ENCODE assay signal across 8 cellular contexts in the genomic region with DNA sequence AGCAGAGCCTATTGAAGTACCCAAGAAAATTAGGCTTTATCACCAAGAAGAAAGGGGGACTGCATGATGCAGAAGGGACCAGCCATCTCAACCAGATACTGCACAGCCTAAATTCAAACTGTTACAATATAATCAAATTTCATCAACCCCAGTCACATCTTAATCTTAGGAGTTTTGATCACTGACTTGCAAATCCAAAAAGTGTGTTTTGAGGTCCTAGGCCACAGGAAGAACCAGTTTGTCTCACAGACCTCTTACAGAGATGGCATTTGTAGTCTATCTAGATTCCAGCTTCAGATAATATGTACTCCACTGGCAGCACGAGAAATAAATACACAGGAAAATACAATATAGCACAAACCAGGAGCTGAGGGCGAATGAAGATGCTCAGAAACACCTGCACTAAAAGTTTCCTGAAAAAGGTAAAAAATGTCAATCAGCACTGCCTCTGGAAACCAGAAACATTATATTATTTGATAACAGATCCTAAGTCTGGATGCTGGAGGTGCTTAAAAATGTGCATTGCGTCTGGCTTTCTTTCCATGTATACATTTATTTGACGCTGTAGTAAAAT. TPM values are rescaled to one million over a fixed set of nuclear protein-coding genes. Genes with fewer than 3 reads are reported as not detected.
DNase-seq lines count a peak whose midpoint lies in the region; ATAC-seq and TF ChIP-seq lines count a peak whose summit lies in the region.

No MANE protein-coding gene starts in this region.

- no peak overlapping the region for H2BK120ac ChIP-seq in trophoblast cell (ENCODE audit: insufficient read depth, low read length, poor library complexity)

- H3K79me1 ChIP-seq in trophoblast cell (ENCODE audit: low read length) = no peaks in the 10 kb centered on the region

- no peaks in the 10 kb centered on the region for H3K79me2 ChIP-seq in trophoblast cell (ENCODE audit: control insufficient read depth, insufficient read depth, low read length, poor library complexity)

- H3K9me3 ChIP-seq in mucosa of stomach (ENCODE audit: control insufficient read depth, low read length) (no peaks in the 10 kb centered on the region), trophoblast cell (ENCODE audit: insufficient read depth, low read depth, low read length) (no peaks in the 10 kb centered on the region)

- no peak overlapping the region for H3K18ac ChIP-seq in trophoblast cell (ENCODE audit: low read length)

- peaks cover 11% of the 10 kb centered on the region for H3K4me1 ChIP-seq in mucosa of stomach (ENCODE audit: control insufficient read depth, insufficient read depth, low read length)
- H3K4me1 ChIP-seq in trophoblast cell (ENCODE audit: control insufficient read depth in 1 of 2, insufficient read depth in 2 of 2, low read length in 2 of 2) = no peaks in the 10 kb centered on the region

- H3K4me3 Mint-ChIP-seq in stimulated activated naive CD8-positive, alpha-beta T cell treated with anti-CD3 and anti-CD28 coated beads, Interleukin-15, Interleukin-2, amounts not matched to agents 100 ng/mL and 50 ng/mL, for 24 hours = peak overlapping the region; percentile 96

- no peak for ATAC-seq in stimulated activated naive CD8-positive, alpha-beta T cell treated with anti-CD3 and anti-CD28 coated beads, Interleukin-15, Interleukin-2, amounts not matched to agents 100 U/mL and 50 U/mL, for 24 hours
- ATAC-seq in HG03280 (IDR thresholded peaks at IDR 0.05; ENCODE audit: unreplicated experiment) = no peak

- peaks cover 2% of the 10 kb centered on the region for H3K9me3 Mint-ChIP-seq in stimulated activated naive CD8-positive, alpha-beta T cell treated with anti-CD3 and anti-CD28 coated beads, Interleukin-15, Interleukin-2, amounts not matched to agents 100 ng/mL and 50 ng/mL, for 24 hours

- H3K27me3 Mint-ChIP-seq in stimulated activated naive CD8-positive, alpha-beta T cell treated with anti-CD3 and anti-CD28 coated beads, Interleukin-15, Interleukin-2, amounts not matched to agents 100 ng/mL and 50 ng/mL, for 24 hours = no peaks in the 10 kb centered on the region

- no peak overlapping the region for H3K14ac ChIP-seq in trophoblast cell (ENCODE audit: low read length)

- H2BK12ac ChIP-seq in trophoblast cell (ENCODE audit: low read length) = no peak overlapping the region

- H4K91ac ChIP-seq in trophoblast cell (ENCODE audit: low read depth, low read length) = no peak overlapping the region

- peak overlapping the region; percentile 72 for H3K9ac ChIP-seq in mucosa of stomach (ENCODE audit: low read length)
- H3K9ac ChIP-seq in trophoblast cell (ENCODE audit: low read length) = no peak overlapping the region

- H3K36me3 ChIP-seq in mucosa of stomach (ENCODE audit: control insufficient read depth, insufficient read depth, low read length) = no peaks in the 10 kb centered on the region
- H3K36me3 ChIP-seq in trophoblast cell (ENCODE audit: control insufficient read depth in 1 of 2, insufficient read depth in 2 of 2, low read length in 2 of 2) = no peaks in the 10 kb centered on the region

- no CpG with 5 or more reads among the region's 4 CpGs for WGBS in trophoblast cell (ENCODE audit: extremely low coverage, insufficient coverage, insufficient read length)

- DNase-seq in stimulated activated naive CD8-positive, alpha-beta T cell treated with anti-CD3 and anti-CD28 coated beads, Interleukin-15, Interleukin-2, amounts not matched to agents 100 U/mL and 50 U/mL, for 24 hours = no peak
- no peak for DNase-seq in astrocyte of the spinal cord (ENCODE audit: low read depth, low spot score)
- no peak for DNase-seq in NCI-H146 treated with DMSO at 0.1 percent for 48 hours (lab: John Stamatoyannopoulos, UW; ENCODE audit: unreplicated experiment)
- no peak for DNase-seq in NCI-H1105 (lab: John Stamatoyannopoulos, UW)
- no peak for DNase-seq in trophoblast cell

- H2AK5ac ChIP-seq in trophoblast cell (ENCODE audit: low read length) = no peak overlapping the region

- peaks cover 49% of the 10 kb centered on the region for H3K4me1 Mint-ChIP-seq in stimulated activated naive CD8-positive, alpha-beta T cell treated with anti-CD3 and anti-CD28 coated beads, Interleukin-15, Interleukin-2, amounts not matched to agents 100 ng/mL and 50 ng/mL, for 24 hours (ENCODE audit: low read depth)

- peaks cover 8% of the 10 kb centered on the region for H3K36me3 Mint-ChIP-seq in stimulated activated naive CD8-positive, alpha-beta T cell treated with anti-CD3 and anti-CD28 coated beads, Interleukin-15, Interleukin-2, amounts not matched to agents 100 ng/mL and 50 ng/mL, for 24 hours (ENCODE audit: low read depth)

- H3K4ac ChIP-seq in trophoblast cell (ENCODE audit: low read depth, low read length) = no peak overlapping the region

- no peak overlapping the region for H3K23ac ChIP-seq in trophoblast cell (ENCODE audit: low read length)

- no peak overlapping the region for H2BK5ac ChIP-seq in trophoblast cell (ENCODE audit: low read depth, low read length, poor library complexity)

- H3K27ac ChIP-seq in trophoblast cell (ENCODE audit: low read depth, low read length) = no peak overlapping the region

- H3K4me3 ChIP-seq in astrocyte of the spinal cord (ENCODE audit: low read depth, low read length) (peak overlapping the region; percentile 66), mucosa of stomach (ENCODE audit: low read length) (peak overlapping the region; percentile 80), trophoblast cell (ENCODE audit: low read depth, low read length) (no peak overlapping the region)

- no peak overlapping the region for H3K4me2 ChIP-seq in trophoblast cell (ENCODE audit: low read length)

- H4K12ac ChIP-seq in trophoblast cell (ENCODE audit: low read depth, low read length) = no peak overlapping the region

- H2AFZ ChIP-seq in trophoblast cell (ENCODE audit: insufficient read depth, low read length, poor library complexity) = no peak overlapping the region

- in situ Hi-C loops in astrocyte of the spinal cord (cut with HindIII; ENCODE audit: low sequenced_read_pairs) = no loop called here

- TF ChIP-seq CTCF in astrocyte of the spinal cord (IDR thresholded peaks at IDR 0.05; ENCODE audit: low read depth, low read length) = no peak

- H3K27me3 ChIP-seq in mucosa of stomach (ENCODE audit: control insufficient read depth, insufficient read depth, low read length) (no peaks in the 10 kb centered on the region), trophoblast cell (ENCODE audit: insufficient read depth, low read length) (no peaks in the 10 kb centered on the region)

- H4K8ac ChIP-seq in trophoblast cell (ENCODE audit: low read depth, low read length) = no peak overlapping the region

- H3K27ac Mint-ChIP-seq in stimulated activated naive CD8-positive, alpha-beta T cell treated with anti-CD3 and anti-CD28 coated beads, Interleukin-15, Interleukin-2, amounts not matched to agents 100 ng/mL and 50 ng/mL, for 24 hours = peak overlapping the region; percentile 97

RNA-seq across cellular contexts. Expression of a gene that starts 0.7 kb away (rescaled TPM):
- 0.37 and 0.45 TPM in 2 replicates for polyA plus RNA-seq in trophoblast cell (2013)

RNA-seq across cellular contexts. Expression of a gene that starts 18.1 kb away (rescaled TPM):
- polyA plus RNA-seq in trophoblast cell (2013) = 10.4 and 10.6 TPM in 2 replicates

RNA-seq across cellular contexts. Expression of a gene that starts 37.6 kb away (rescaled TPM):
- polyA plus RNA-seq in trophoblast cell (2013) = 0.37 and 0.39 TPM in 2 replicates

RNA-seq across cellular contexts. Expression of a gene that starts 56.7 kb away (rescaled TPM):
- 7.1 and 7.4 TPM in 2 replicates for polyA plus RNA-seq in trophoblast cell (2013)
